ENCODE assay signal across 14 cellular contexts in the genomic region with DNA sequence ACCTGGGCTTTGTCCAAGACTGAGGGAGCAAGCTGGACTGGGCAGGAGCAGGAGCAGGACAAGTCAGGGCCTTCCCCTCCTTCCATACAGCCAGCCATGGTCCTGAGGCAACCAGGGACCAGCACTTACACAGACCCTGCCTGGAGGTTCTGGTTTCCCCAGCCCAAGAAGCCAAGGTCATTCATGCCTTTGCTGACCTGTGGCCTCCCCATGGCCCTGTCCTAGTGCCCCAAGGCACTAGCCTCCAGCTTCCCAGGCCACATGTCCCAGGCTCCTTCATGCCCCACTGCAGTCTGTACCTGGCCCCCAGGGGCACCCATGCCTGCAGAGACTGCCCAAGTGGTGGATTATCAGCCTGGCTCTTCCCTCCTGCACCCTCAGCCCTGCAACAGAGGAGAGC.
"Had no signal": no experiment of that assay in that cellular context is flagged by ENCODE, and none has a peak within 500 bp of the region (broad histone marks: within the 10 kb centered on the region; RNA-seq: fewer than 3 reads in every experiment).

No MANE protein-coding gene starts in this region.

- ATAC-seq: activated CD4-positive, CD25-positive, alpha-beta regulatory T cell treated with anti-CD3 and anti-CD28 coated beads, Interleukin-2, amount 50 U/mL, for 24 hours; esophagus mucosa; stimulated activated naive CD8-positive, alpha-beta T cell treated with anti-CD3 and anti-CD28 coated beads, Interleukin-15, Interleukin-2, amounts not matched to agents 100 U/mL and 50 U/mL, for 24 hours had no signal

- H3K36me3 ChIP-seq: cardiac muscle cell, neural progenitor cell, ovary, suprapubic skin had no signal

- H3K27me3 ChIP-seq: cardiac muscle cell, neural progenitor cell, ovary, suprapubic skin had no signal

- H3K36me3 Mint-ChIP-seq: mesothelial cell of epicardium, neural progenitor cell had no signal

- DNase-seq: activated naive CD4-positive, alpha-beta T cell treated with anti-CD3 and anti-CD28 coated beads for 36 hours; activated T-cell treated with anti-CD3 and anti-CD28 coated beads for 4 hours; hippocampal formation; kidney; ovary; stimulated activated CD4-positive, alpha-beta T cell treated with anti-CD3 and anti-CD28 coated beads, Interleukin-4, amount 100 ng/mL, for 1 hour; stimulated activated naive CD8-positive, alpha-beta T cell treated with anti-CD3 and anti-CD28 coated beads, Interleukin-15, Interleukin-2, amounts not matched to agents 100 U/mL and 50 U/mL, for 24 hours; trophoblast cell had no signal

- H3K4me3 ChIP-seq: cardiac muscle cell, neural progenitor cell, ovary, suprapubic skin had no signal

- H3K27ac Mint-ChIP-seq: activated naive CD4-positive, alpha-beta T cell treated with anti-CD3 and anti-CD28 coated beads for 36 hours; mesothelial cell of epicardium had no signal

- H3K9me3 ChIP-seq: ovary, suprapubic skin had no signal

- H3K4me3 Mint-ChIP-seq: activated naive CD4-positive, alpha-beta T cell treated with anti-CD3 and anti-CD28 coated beads for 36 hours; mesothelial cell of epicardium; neural progenitor cell had no signal

- H3K4me1 ChIP-seq: neural progenitor cell had no signal

- H3K27ac ChIP-seq: neural progenitor cell, suprapubic skin had no signal
